Comparison of ENCODE assay signal across 11 cellular contexts in genomic region chr14:93034671-93034994, GRCh38.
DNase-seq lines count a peak whose midpoint lies in the region; ATAC-seq and TF ChIP-seq lines count a peak whose summit lies in the region.
"Had no signal": no experiment of that assay in that cellular context is flagged by ENCODE, and none has a peak within 500 bp of the region (broad histone marks: within the 10 kb centered on the region; RNA-seq: fewer than 3 reads in every experiment).

No MANE protein-coding gene starts in this region.

- intact Hi-C loops in CD4-positive, alpha-beta T cell (cut with DNase I, micrococcal nuclease) = loop anchor here in 1 of 2 experiments (2.0 kb wide), 1 partner anchor 104 kb away; no protein-coding TSS in a partner anchor
- intact Hi-C loops in natural killer cell (cut with micrococcal nuclease) = loop anchor here (1.0 kb wide), 3 partner anchors 79 to 105 kb away; no protein-coding TSS in a partner anchor

- DNase-seq in CD4-positive, alpha-beta T cell = no peak
- DNase-seq in HFFc6 (no peak), natural killer cell (no peak), foreskin fibroblast (no peak), NCI-H1694 treated with DMSO at 0.1 percent for 48 hours (lab: John Stamatoyannopoulos, UW) (no peak), amygdala (lab: John Stamatoyannopoulos, UW) (no peak)
- DNase-seq in activated naive CD8-positive, alpha-beta T cell treated with anti-CD3 and anti-CD28 coated beads for 36 hours = no peak
- DNase-seq: foreskin keratinocyte, NCI-H2081 treated with DMSO at 0.1 percent for 48 hours, OCI-M1 had no signal

- H3K36me3 Mint-ChIP-seq in CD4-positive, alpha-beta T cell (ENCODE audit: low read depth) = no peaks in the 10 kb centered on the region
- H3K36me3 Mint-ChIP-seq in HFFc6 (ENCODE audit: low read depth) = no peaks in the 10 kb centered on the region
- no peaks in the 10 kb centered on the region for H3K36me3 Mint-ChIP-seq in activated naive CD8-positive, alpha-beta T cell treated with anti-CD3 and anti-CD28 coated beads for 36 hours
- H3K36me3 Mint-ChIP-seq in natural killer cell = no peaks in the 10 kb centered on the region

- H3K4me3 ChIP-seq in foreskin fibroblast (ENCODE audit: low read depth in 1 of 2, low read length in 2 of 2) = no peak overlapping the region

- peak overlapping the region; percentile 65 for H3K27ac Mint-ChIP-seq in CD4-positive, alpha-beta T cell
- no peak overlapping the region for H3K27ac Mint-ChIP-seq in HFFc6
- peak overlapping the region; percentile 90 for H3K27ac Mint-ChIP-seq in activated naive CD8-positive, alpha-beta T cell treated with anti-CD3 and anti-CD28 coated beads for 36 hours
- peak overlapping the region; percentile 65 to 84 for H3K27ac Mint-ChIP-seq in natural killer cell

- H3K27me3 ChIP-seq in CD4-positive, alpha-beta T cell (ENCODE audit: control insufficient read depth, insufficient read depth, low read length) = no peaks in the 10 kb centered on the region
- H3K27me3 ChIP-seq: foreskin keratinocyte had no signal

- no peaks in the 10 kb centered on the region for H3K9me3 Mint-ChIP-seq in CD4-positive, alpha-beta T cell
- H3K9me3 Mint-ChIP-seq in HFFc6 (no peaks in the 10 kb centered on the region), natural killer cell (no peaks in the 10 kb centered on the region)
- H3K9me3 Mint-ChIP-seq in activated naive CD8-positive, alpha-beta T cell treated with anti-CD3 and anti-CD28 coated beads for 36 hours = no peaks in the 10 kb centered on the region

- peaks cover 25% of the 10 kb centered on the region for H3K4me1 Mint-ChIP-seq in CD4-positive, alpha-beta T cell (ENCODE audit: low read depth)
- H3K4me1 Mint-ChIP-seq in HFFc6 (ENCODE audit: low read depth) (peaks cover 45% of the 10 kb centered on the region), natural killer cell (peaks cover 41 to 74% of the 10 kb centered on the region in 2 donors)
- peaks cover 46% of the 10 kb centered on the region for H3K4me1 Mint-ChIP-seq in activated naive CD8-positive, alpha-beta T cell treated with anti-CD3 and anti-CD28 coated beads for 36 hours

- no peak overlapping the region for H3K4me3 Mint-ChIP-seq in CD4-positive, alpha-beta T cell
- H3K4me3 Mint-ChIP-seq in HFFc6 = no peak overlapping the region
- H3K4me3 Mint-ChIP-seq in activated naive CD8-positive, alpha-beta T cell treated with anti-CD3 and anti-CD28 coated beads for 36 hours = peak overlapping the region; percentile 52
- H3K4me3 Mint-ChIP-seq in natural killer cell = peak overlapping the region; percentile 60

- H3K27me3 Mint-ChIP-seq in CD4-positive, alpha-beta T cell = no peaks in the 10 kb centered on the region
- peaks cover 4% of the 10 kb centered on the region for H3K27me3 Mint-ChIP-seq in HFFc6 (ENCODE audit: insufficient read depth)
- no peaks in the 10 kb centered on the region for H3K27me3 Mint-ChIP-seq in activated naive CD8-positive, alpha-beta T cell treated with anti-CD3 and anti-CD28 coated beads for 36 hours
- no peaks in the 10 kb centered on the region for H3K27me3 Mint-ChIP-seq in natural killer cell (ENCODE audit: low read depth in 2 of 2)

- ATAC-seq in CD4-positive, alpha-beta T cell (ENCODE audit: poor library complexity) = no peak
- ATAC-seq in natural killer cell = no peak
- no peak for ATAC-seq in GM21381 (IDR thresholded peaks at IDR 0.05; ENCODE audit: unreplicated experiment)

- H3K9me3 ChIP-seq in CD4-positive, alpha-beta T cell (ENCODE audit: control insufficient read depth, low read length) = no peaks in the 10 kb centered on the region

- CTCF ChIA-PET in CD4-positive, alpha-beta T cell (lab: Charles Lee) = interaction anchor here (1.1 kb wide), 1 partner anchor 98 kb away, joined by 3 read pairs; no protein-coding TSS in a partner anchor

- peak; percentile 2 for TF ChIP-seq CTCF in CD4-positive, alpha-beta T cell (IDR thresholded peaks at IDR 0.05)
- TF ChIP-seq CTCF in HFFc6 (IDR thresholded peaks at IDR 0.05) (peak; percentile 45; the same call in 1 of the 2 replicates), natural killer cell (IDR thresholded peaks at IDR 0.05) (peak; percentile 33), foreskin fibroblast (IDR thresholded peaks at IDR 0.05; ENCODE audit: low read depth, low read length) (no peak)

- no peak overlapping the region for H3K27ac ChIP-seq in CD4-positive, alpha-beta T cell (ENCODE audit: low read depth, low read length)
- H3K27ac ChIP-seq: foreskin keratinocyte had no signal

- POLR2A ChIA-PET in CD4-positive, alpha-beta T cell (lab: Charles Lee) = no interaction called here

Comparison
In these comparisons a context has a peak if more than half of its experiments do, and no peak if none do; other contexts are left out.
1. H3K4me3 Mint-ChIP-seq: peak in activated naive CD8-positive, alpha-beta T cell treated with anti-CD3 and anti-CD28 coated beads for 36 hours (single experiment) and natural killer cell (single experiment); none in CD4-positive, alpha-beta T cell (single experiment) and HFFc6 (single experiment).